In genomic region chr10:7687228-7687907, GRCh38 we compare ENCODE assay signal across 9 cellular contexts. TPM values are rescaled to one million over a fixed set of nuclear protein-coding genes. Genes with fewer than 3 reads are reported as not detected.
DNase-seq lines count a peak whose midpoint lies in the region; ATAC-seq and TF ChIP-seq lines count a peak whose summit lies in the region.
"Had no signal": no experiment of that assay in that cellular context is flagged by ENCODE, and none has a peak within 500 bp of the region (broad histone marks: within the 10 kb centered on the region; RNA-seq: fewer than 3 reads in every experiment).

No MANE protein-coding gene starts in this region.

- H3K9ac ChIP-seq in adipocyte (ENCODE audit: low read length): no peak overlapping the region
- H3K9ac ChIP-seq: BLaER1 treated with 17β-estradiol and CSF1 and Interleukin-3, amounts not matched to agents 10 nM and 100 nM had no signal

- ATAC-seq in HG02884 (IDR thresholded peaks at IDR 0.05; ENCODE audit: unreplicated experiment): peak; percentile 97
- ATAC-seq in left cardiac atrium: peak; percentile 94 to 95

- DNase-seq in NK-92 treated with Interleukin-12 subunit alpha and Interleukin-12 subunit beta, amount 100 ng/mL, for 24 hours (lab: John Stamatoyannopoulos, UW): peak; percentile 49
- DNase-seq in NK-92 (lab: John Stamatoyannopoulos, UW; ENCODE audit: unreplicated experiment) (no peak), NCI-H146 (lab: John Stamatoyannopoulos, UW) (peak; percentile 87), T-helper 1 cell (peak; percentile 24 to 87 (median 58)), adipocyte (ENCODE audit: low read depth) (peak; percentile 91), left cardiac atrium (peak; percentile 81), retinal pigment epithelial cell (ENCODE audit: low read depth) (peak; percentile 79)

- peaks cover 11% of the 10 kb centered on the region for H3K4me1 ChIP-seq in adipocyte (ENCODE audit: control insufficient read depth, insufficient read depth, low read length)

- peak; percentile 99 for TF ChIP-seq CTCF in retinal pigment epithelial cell (conservative IDR thresholded peaks at IDR 0.05; ENCODE audit: low read depth, low read length)

- no peaks in the 10 kb centered on the region for H3K36me3 ChIP-seq in adipocyte (ENCODE audit: control insufficient read depth, insufficient read depth, low read length, severe bottlenecking)

- no peak overlapping the region for H3K4me3 ChIP-seq in adipocyte (ENCODE audit: low read length)
- H3K4me3 ChIP-seq in retinal pigment epithelial cell (ENCODE audit: low read length): no peak overlapping the region
- H3K4me3 ChIP-seq: BLaER1 treated with 17β-estradiol and CSF1 and Interleukin-3, amounts not matched to agents 10 nM and 100 nM had no signal

- peaks cover 16% of the 10 kb centered on the region for H3K9me3 ChIP-seq in adipocyte (ENCODE audit: control insufficient read depth, low read length)

- H3K27me3 ChIP-seq in adipocyte (replicated peaks; ENCODE audit: control insufficient read depth, insufficient read depth, low read length): peaks cover 10% of the 10 kb centered on the region
- H3K27me3 ChIP-seq: BLaER1 treated with 17β-estradiol and CSF1 and Interleukin-3, amounts not matched to agents 10 nM and 100 nM had no signal

- intact Hi-C loops in left cardiac atrium (cut with DNase I): loop anchor here (2.0 to 5.0 kb wide), 2 partner anchors 160 to 161 kb away; no protein-coding TSS in a partner anchor

RNA-seq across cellular contexts. Expression of gene ITIH2, which starts 15.7 kb away (rescaled TPM):
- not detected for total RNA-seq in left cardiac atrium

RNA-seq across cellular contexts. Expression of gene ITIH5, which starts 20.6 kb away (rescaled TPM):
- total RNA-seq in left cardiac atrium: 10 to 100 TPM; 20.4 to 22.1 TPM
